Comparison of ENCODE assay signal across 29 cellular contexts in genomic region chr5:87457706-87458105, GRCh38.
"Had no signal": no experiment of that assay in that cellular context is flagged by ENCODE, and none has a peak within 500 bp of the region (broad histone marks: within the 10 kb centered on the region; RNA-seq: fewer than 3 reads in every experiment).

No MANE protein-coding gene starts in this region.

- ATAC-seq: naive thymus-derived CD4-positive, alpha-beta T cell; natural killer cell; psoas muscle; right cardiac atrium; sciatic nerve; stimulated activated memory B cell treated with anti-CD40 and anti-IgM and Interleukin-4, amounts not matched to agents 10 μg/mL and 1 μg/mL and 100 μg/mL, for 72 hours; stimulated activated naive CD8-positive, alpha-beta T cell treated with anti-CD3 and anti-CD28 coated beads, Interleukin-15, Interleukin-2, amounts not matched to agents 100 U/mL and 50 U/mL, for 24 hours had no signal

- H2AFZ ChIP-seq: neural progenitor cell, parathyroid adenoma had no signal

- H3K27ac ChIP-seq: neural progenitor cell, ovary, parathyroid adenoma, psoas muscle, skin epidermis, spleen, stomach, thoracic aorta, thyroid gland, tibial nerve, upper lobe of left lung, vagina had no signal

- H3K27me3 ChIP-seq: neural progenitor cell, ovary, spleen, stomach, thyroid gland, tibial nerve, upper lobe of left lung, vagina had no signal

- H3K36me3 ChIP-seq: neural progenitor cell, ovary, spleen, stomach, thoracic aorta, thyroid gland, tibial nerve, upper lobe of left lung, vagina had no signal

- H3K9me3 ChIP-seq: ovary, stomach, thoracic aorta, thyroid gland, upper lobe of left lung, vagina had no signal

- H3K79me2 ChIP-seq: parathyroid adenoma had no signal

- H3K9ac ChIP-seq: neural progenitor cell, parathyroid adenoma had no signal

- FAIRE-seq: urothelium cell line had no signal

- H3K4me3 ChIP-seq: neural progenitor cell, ovary, psoas muscle, skin epidermis, smooth muscle cell, spleen, stomach, thoracic aorta, thyroid gland, tibial nerve, upper lobe of left lung, vagina had no signal

- DNase-seq: naive thymus-derived CD4-positive, alpha-beta T cell; natural killer cell; occipital lobe; ovary; posterior cingulate gyrus; psoas muscle; right cardiac atrium; spleen; stimulated activated CD4-positive, alpha-beta T cell treated with anti-CD3 and anti-CD28 coated beads, Interleukin-12 subunit alpha, Interleukin-12 subunit beta, amount 100 ng/mL, for 4 hours; stimulated activated CD4-positive, alpha-beta T cell treated with anti-CD3 and anti-CD28 coated beads, Interleukin-1b, Interleukin-23, amount 100 ng/mL, for 48 hours; stimulated activated CD4-positive, alpha-beta T cell treated with anti-CD3 and anti-CD28 coated beads, Interleukin-4, amount 100 ng/mL, for 1 hour; stimulated activated CD4-positive, alpha-beta T cell treated with anti-CD3 and anti-CD28 coated beads, Interleukin-4, amount 100 ng/mL, for 4 hours; stimulated activated CD8-positive, alpha-beta memory T cell treated with anti-CD3 and anti-CD28 coated beads, Interleukin-4, amount 100 ng/mL, for 48 hours; stimulated activated naive CD4-positive, alpha-beta T cell; stimulated activated naive CD8-positive, alpha-beta T cell treated with anti-CD3 and anti-CD28 coated beads, Interleukin-15, Interleukin-2, amounts not matched to agents 100 U/mL and 50 U/mL, for 24 hours; stomach; thyroid gland; trophoblast cell; upper lobe of left lung had no signal

- H3K4me1 ChIP-seq: neural progenitor cell, parathyroid adenoma, psoas muscle, spleen, stomach, thyroid gland, tibial nerve, upper lobe of left lung, vagina had no signal

- H3K4me2 ChIP-seq: neural progenitor cell, smooth muscle cell had no signal
